In the genomic region with DNA sequence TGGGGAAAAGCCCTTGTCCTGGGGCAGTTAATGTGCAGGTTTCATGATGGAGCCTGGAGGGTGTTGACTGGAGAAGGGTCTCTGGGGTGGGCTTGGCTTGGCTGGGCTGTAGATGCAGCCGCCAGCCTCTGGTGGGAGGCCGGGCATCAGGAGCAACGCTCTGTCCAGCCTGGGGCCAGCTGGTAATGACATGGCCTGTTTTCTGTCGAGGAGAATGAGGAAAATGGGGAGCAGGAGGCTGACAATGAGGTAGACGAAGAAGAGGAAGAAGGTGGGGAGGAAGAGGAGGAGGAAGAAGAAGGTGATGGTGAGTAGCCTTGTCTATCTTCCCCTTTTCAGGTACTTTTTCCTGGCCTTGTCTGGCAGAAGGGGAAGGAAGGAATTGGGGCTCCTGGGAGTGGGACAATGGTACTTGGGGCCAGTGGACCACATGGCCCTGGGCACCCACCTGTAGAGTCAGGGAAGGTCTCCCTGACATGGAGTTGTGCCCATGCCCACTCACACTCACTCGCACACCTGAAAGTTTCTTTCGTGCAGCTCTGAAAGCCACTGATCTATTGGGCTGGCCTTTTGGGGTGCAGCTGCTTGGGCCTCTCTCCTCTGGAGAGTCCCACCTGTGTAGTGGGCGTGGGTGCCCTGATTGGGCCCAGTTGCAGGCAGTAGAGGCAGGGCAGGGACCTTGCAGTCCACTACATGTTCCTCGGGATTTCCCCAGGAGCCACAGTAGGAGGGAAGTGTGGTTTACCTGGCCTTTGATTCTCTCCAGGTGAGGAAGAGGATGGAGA, we compare ENCODE assay signal across 1 cellular context.
A peak's percentile ranks its signal among the peaks of the same experiment; 100 is the strongest.
TF ChIP-seq lines count a peak whose summit lies in the region.

No MANE protein-coding gene starts in this region.

TF ChIP-seq in HepG2, 621 proteins besides CTCF, POLR2A, EP300 and RAD21 (continued from another document):
- TF ChIP-seq ZNF687 (CRISPR knock-in tag; IDR thresholded peaks at IDR 0.05) = peak; percentile 40; the same call in 1 of the 2 replicates
- peak; percentile 8; the same call in 1 of the 2 replicates for TF ChIP-seq HNF1B (CRISPR knock-in tag; IDR thresholded peaks at IDR 0.05)
- no peak for TF ChIP-seq ZNF460 (CRISPR knock-in tag; IDR thresholded peaks at IDR 0.05; ENCODE audit: borderline replicate concordance)
- peak; percentile 23; the same call in 1 of the 2 replicates for TF ChIP-seq SPEN (CRISPR knock-in tag; IDR thresholded peaks at IDR 0.05; ENCODE audit: low read depth)
- TF ChIP-seq ZNF235 (CRISPR knock-in tag; IDR thresholded peaks at IDR 0.05; ENCODE audit: borderline replicate concordance) = no peak
- no peak for TF ChIP-seq MAF1 (CRISPR knock-in tag; IDR thresholded peaks at IDR 0.05; ENCODE audit: borderline replicate concordance)
- TF ChIP-seq DNMT3B (CRISPR knock-in tag; conservative IDR thresholded peaks at IDR 0.05) = no peak
- TF ChIP-seq MTA3 (CRISPR knock-in tag; IDR thresholded peaks at IDR 0.05) = no peak
- no peak for TF ChIP-seq ZBTB21 (CRISPR knock-in tag; IDR thresholded peaks at IDR 0.05)
- TF ChIP-seq POLR2AphosphoS5 (IDR thresholded peaks at IDR 0.05; ENCODE audit: low read depth, low read length) = 0 out of 2 replicates have a peak, but pooled peaks have one; percentile 12
- peak; percentile 90 for TF ChIP-seq RBM22 (optimal IDR thresholded peaks at IDR 0.05; ENCODE audit: low read length)
- TF ChIP-seq GMEB2 (CRISPR knock-in tag; IDR thresholded peaks at IDR 0.05; ENCODE audit: low read depth) = no peak
- TF ChIP-seq CENPX (CRISPR knock-in tag; IDR thresholded peaks at IDR 0.05) = no peak
- TF ChIP-seq IKZF4 (CRISPR knock-in tag; IDR thresholded peaks at IDR 0.05; ENCODE audit: borderline replicate concordance, low read depth, not compliant biosample characterization) = no peak
- peak; percentile 61 for TF ChIP-seq AGO2 (optimal IDR thresholded peaks at IDR 0.05; ENCODE audit: low read depth, low read length)
- TF ChIP-seq, protein P1, sequence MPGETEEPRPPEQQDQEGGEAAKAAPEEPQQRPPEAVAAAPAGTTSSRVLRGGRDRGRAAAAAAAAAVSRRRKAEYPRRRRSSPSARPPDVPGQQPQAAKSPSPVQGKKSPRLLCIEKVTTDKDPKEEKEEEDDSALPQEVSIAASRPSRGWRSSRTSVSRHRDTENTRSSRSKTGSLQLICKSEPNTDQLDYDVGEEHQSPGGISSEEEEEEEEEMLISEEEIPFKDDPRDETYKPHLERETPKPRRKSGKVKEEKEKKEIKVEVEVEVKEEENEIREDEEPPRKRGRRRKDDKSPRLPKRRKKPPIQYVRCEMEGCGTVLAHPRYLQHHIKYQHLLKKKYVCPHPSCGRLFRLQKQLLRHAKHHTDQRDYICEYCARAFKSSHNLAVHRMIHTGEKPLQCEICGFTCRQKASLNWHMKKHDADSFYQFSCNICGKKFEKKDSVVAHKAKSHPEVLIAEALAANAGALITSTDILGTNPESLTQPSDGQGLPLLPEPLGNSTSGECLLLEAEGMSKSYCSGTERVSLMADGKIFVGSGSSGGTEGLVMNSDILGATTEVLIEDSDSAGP (CRISPR knock-in tag; IDR thresholded peaks at IDR 0.05; ENCODE audit: borderline replicate concordance) = peak; percentile 42; the same call in 1 of the 2 replicates
- TF ChIP-seq GPBP1L1 (CRISPR knock-in tag; IDR thresholded peaks at IDR 0.05) = no peak
- no peak for TF ChIP-seq MXI1 (IDR thresholded peaks at IDR 0.05; ENCODE audit: borderline replicate concordance, low read depth, low read length)
TF ChIP-seq in HepG2: peak in this region for 10.
